Comparison of ENCODE assay signal across 7 cellular contexts in genomic region chr12:27245039-27245438, GRCh38. TPM values are rescaled to one million over a fixed set of nuclear protein-coding genes. Genes with fewer than 3 reads are reported as not detected.
DNase-seq lines count a peak whose midpoint lies in the region; ATAC-seq and TF ChIP-seq lines count a peak whose summit lies in the region.

No MANE protein-coding gene starts in this region.

- no CpG with 5 or more reads among the region's 3 CpGs for WGBS in H9 (ENCODE audit: extremely low coverage, insufficient read length, low lambda C conversion rate)

- peak overlapping the region; percentile 82 for H3K9ac ChIP-seq in H9 (ENCODE audit: extremely low read depth, insufficient read length, low read length)

- no peak overlapping the region for H2BK5ac ChIP-seq in H9 (ENCODE audit: insufficient read length, low read length)

- peaks cover 6% of the 10 kb centered on the region; the same call in 1 of the 2 replicates for H3K79me2 ChIP-seq in H9 (ENCODE audit: insufficient read depth, low read length)

- DNase-seq in H9 (no peak), T-helper 17 cell (no peak), germinal center (ENCODE audit: low spot score) (peak; percentile 23), D341Med (ENCODE audit: low spot score) (no peak), SK-N-DZ (ENCODE audit: low spot score) (no peak)

- no peak overlapping the region for H3K4ac ChIP-seq in H9 (ENCODE audit: low read depth, low read length)

- H3K56ac ChIP-seq in H9 (ENCODE audit: insufficient read length, low read depth, low read length), result no peak overlapping the region

- H3K4me3 ChIP-seq in skin epidermis, result peak overlapping the region; percentile 53 to 88 (median 76)

- TF ChIP-seq CTCF in H9 (conservative IDR thresholded peaks at IDR 0.05), result no peak

- peaks cover 3% of the 10 kb centered on the region for H3K79me1 ChIP-seq in H9 (ENCODE audit: insufficient read depth, low read depth, low read length, poor library complexity, severe bottlenecking)

- no peak overlapping the region for H2BK12ac ChIP-seq in H9 (ENCODE audit: insufficient read length, low read depth, low read length)

- ATAC-seq in T-helper 17 cell (no peak), HG03280 (IDR thresholded peaks at IDR 0.05; ENCODE audit: unreplicated experiment) (no peak)

- H3T11ph ChIP-seq in H9 (ENCODE audit: low read length), result no peak overlapping the region

- no peaks in the 10 kb centered on the region for H3K9me3 Mint-ChIP-seq in H9

- H3K4me3 Mint-ChIP-seq in H9 (peak overlapping the region; percentile 95 to 99), T-helper 17 cell (peak overlapping the region; percentile 99)

- no peak overlapping the region for H2BK15ac ChIP-seq in H9 (ENCODE audit: low read depth, low read length)

- H3K27ac ChIP-seq in H9 (ENCODE audit: insufficient read length, low read depth, low read length) (no peak overlapping the region), skin epidermis (peak overlapping the region in 19 of 21 experiments; percentile 75 to 95 (median 89))

- peak overlapping the region; percentile 85 for H3K4me2 ChIP-seq in H9 (ENCODE audit: insufficient read depth, insufficient read length, low read length)

- no peak overlapping the region for H4K91ac ChIP-seq in H9 (ENCODE audit: insufficient read length, low read depth, low read length)

- no peak overlapping the region for H4K5ac ChIP-seq in H9 (ENCODE audit: insufficient read length, low read depth, low read length)

- no peak overlapping the region for H2AFZ ChIP-seq in H9 (ENCODE audit: low read length)

- H3K9me3 ChIP-seq in H9 (ENCODE audit: control insufficient read depth, low read depth, low read length) (no peaks in the 10 kb centered on the region), T-helper 17 cell (ENCODE audit: control insufficient read depth, low read length, poor library complexity, severe bottlenecking) (no peaks in the 10 kb centered on the region)

- no peak overlapping the region for H3K23ac ChIP-seq in H9 (ENCODE audit: insufficient read length, low read depth, low read length)

- peak overlapping the region in 1 of 3 experiments; percentile 98; a peak in 1 of 7 replicates for H3K27ac Mint-ChIP-seq in H9
- H3K27ac Mint-ChIP-seq in T-helper 17 cell, result peak overlapping the region; percentile 98

- no peaks in the 10 kb centered on the region for H3K27me3 ChIP-seq in H9 (ENCODE audit: insufficient read depth, low read length)

- H3K4me1 ChIP-seq in H9 (ENCODE audit: insufficient read depth, low read length), result no peaks in the 10 kb centered on the region

- H3K18ac ChIP-seq in H9 (ENCODE audit: insufficient read length, low read depth, low read length), result no peak overlapping the region

- peaks cover 19 to 20% of the 10 kb centered on the region in 2 experiments for H3K4me1 Mint-ChIP-seq in H9
- peaks cover 26% of the 10 kb centered on the region for H3K4me1 Mint-ChIP-seq in T-helper 17 cell

- no peak overlapping the region for H2BK120ac ChIP-seq in H9 (ENCODE audit: low read depth, low read length, poor library complexity, severe bottlenecking)

- H3K14ac ChIP-seq in H9 (ENCODE audit: insufficient read depth, low read length), result no peak overlapping the region

- H4K8ac ChIP-seq in H9 (replicated peaks; ENCODE audit: insufficient read length, low read depth, low read length), result no peak overlapping the region

- H3K23me2 ChIP-seq in H9 (ENCODE audit: insufficient read length, low read depth, low read length, poor library complexity, severe bottlenecking), result no peaks in the 10 kb centered on the region

- H3K27me3 Mint-ChIP-seq in H9 (ENCODE audit: low read depth) (no peaks in the 10 kb centered on the region), T-helper 17 cell (no peaks in the 10 kb centered on the region)

- H4K20me1 ChIP-seq in H9 (ENCODE audit: control insufficient read depth, insufficient read depth, insufficient read length), result no peaks in the 10 kb centered on the region

- no peak overlapping the region for H2BK20ac ChIP-seq in H9 (ENCODE audit: low read depth, low read length, poor library complexity, severe bottlenecking)

- peaks cover 0 to 6% (median 3%) of the 10 kb centered on the region in 3 experiments; a peak in 3 of 7 replicates for H3K36me3 Mint-ChIP-seq in H9 (ENCODE audit: insufficient read depth in 1 of 3, low read depth in 3 of 3)
- peaks cover 4% of the 10 kb centered on the region for H3K36me3 Mint-ChIP-seq in T-helper 17 cell (ENCODE audit: low read depth)

- H2AK5ac ChIP-seq in H9 (ENCODE audit: insufficient read length, low read length), result no peak overlapping the region

RNA-seq across cellular contexts. Expression of gene STK38L, which starts 1.0 kb away (rescaled TPM):
- total RNA-seq in H9 (2021) (44.9 and 47.9 TPM in 2 replicates), T-helper 17 cell (10 to 100 TPM; 13.3 to 18.7 TPM)
- 20.5 and 21.1 TPM in 2 replicates for polyA plus RNA-seq in SK-N-DZ (2014; cell fraction: cytosol; rRNA removed)
- 25.2 and 27.7 TPM in 2 replicates for polyA plus RNA-seq in SK-N-DZ (2014; cell fraction: nucleus; rRNA removed)
